20 cellular contexts compared by ENCODE assay signal in the genomic region with DNA sequence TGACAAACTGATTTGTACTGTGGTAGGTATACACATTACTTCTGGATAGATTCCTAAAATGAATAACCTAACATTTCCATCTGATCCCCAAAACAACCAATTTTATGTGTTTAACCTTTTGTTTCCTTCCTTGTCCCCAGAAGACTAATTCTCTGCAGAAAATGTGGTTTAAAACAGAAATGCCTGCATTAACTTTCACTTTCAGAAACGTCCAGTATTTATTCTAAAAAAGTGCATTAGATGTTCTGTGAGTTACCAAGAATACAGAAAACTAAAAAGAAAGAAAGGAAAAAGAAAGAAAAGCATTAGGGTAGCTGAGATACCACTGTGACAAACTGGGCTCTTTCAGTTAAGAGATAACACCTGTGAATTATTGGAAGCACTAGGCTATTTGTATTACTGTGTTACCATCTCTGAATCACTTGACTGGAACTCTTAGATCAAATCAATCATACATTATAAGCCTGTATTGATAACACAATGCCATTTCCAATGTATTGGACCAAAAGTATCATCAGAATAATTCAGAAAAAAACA.
DNase-seq lines count a peak whose midpoint lies in the region; ATAC-seq and TF ChIP-seq lines count a peak whose summit lies in the region.
"Had no signal": no experiment of that assay in that cellular context is flagged by ENCODE, and none has a peak within 500 bp of the region (broad histone marks: within the 10 kb centered on the region; RNA-seq: fewer than 3 reads in every experiment).

No MANE protein-coding gene starts in this region.

- POLR2A ChIA-PET in SK-N-SH (lab: Yijun Ruan, JAX), result no interaction called here

- H3K4me3 ChIP-seq in SK-N-SH (ENCODE audit: low read depth in 2 of 2, low read length in 1 of 2) (peak overlapping the region in 1 of 2 experiments; percentile 3; a peak in 2 of 4 replicates), MM.1S (ENCODE audit: low read length) (no peak overlapping the region), astrocyte of the spinal cord (ENCODE audit: low read depth, low read length) (no peak overlapping the region)
- H3K4me3 ChIP-seq: gastrocnemius medialis, thyroid gland had no signal

- no peaks in the 10 kb centered on the region for H3K9me3 ChIP-seq in SK-N-SH
- no peaks in the 10 kb centered on the region for H3K9me3 ChIP-seq in MM.1S (replicated peaks; ENCODE audit: insufficient read depth, low read length)
- H3K9me3 ChIP-seq: gastrocnemius medialis, thyroid gland had no signal

- H3K4me1 Mint-ChIP-seq in natural killer cell treated with Interleukin-12 subunit alpha and Interleukin-12 subunit beta and Interleukin-15 and Interleukin-18, amount 100 ng/mL, for 72 hours (ENCODE audit: low read depth in 2 of 2), result peaks cover 4 to 11% of the 10 kb centered on the region in 2 donors
- H3K4me1 Mint-ChIP-seq: CD4-positive, CD25-positive, alpha-beta regulatory T cell had no signal

- 29% methylated on average over 1 of the region's 1 CpG for WGBS in SK-N-SH (ENCODE audit: low lambda C conversion rate)

- peak overlapping the region; percentile 64 for H2AFZ ChIP-seq in SK-N-SH (ENCODE audit: low read depth)
- peak overlapping the region; percentile 23; the same call in 1 of the 2 replicates for H2AFZ ChIP-seq in MM.1S (ENCODE audit: low read length)

- no peaks in the 10 kb centered on the region for H3K36me3 Mint-ChIP-seq in natural killer cell treated with Interleukin-12 subunit alpha and Interleukin-12 subunit beta and Interleukin-15 and Interleukin-18, amount 100 ng/mL, for 72 hours
- H3K36me3 Mint-ChIP-seq: CD4-positive, CD25-positive, alpha-beta regulatory T cell had no signal

- H3K9ac ChIP-seq in SK-N-SH, result no peak overlapping the region
- H3K9ac ChIP-seq in MM.1S (ENCODE audit: low read length), result no peak overlapping the region

- DNase-seq in SK-N-SH (no peak), MM.1S (peak; percentile 20), astrocyte of the spinal cord (ENCODE audit: low read depth, low spot score) (peak; percentile 27), superior temporal gyrus (ENCODE audit: extremely low spot score) (no peak), NCI-H2081 (lab: John Stamatoyannopoulos, UW) (no peak), A172 (ENCODE audit: low spot score) (no peak)
- DNase-seq in natural killer cell treated with Interleukin-12 subunit alpha and Interleukin-12 subunit beta and Interleukin-15 and Interleukin-18, amount 100 ng/mL, for 72 hours (ENCODE audit: low spot score), result no peak
- DNase-seq: 8988T; activated B cell treated with CpG ODN at 0.5 μM for 24 hours; activated effector memory CD4-positive, alpha-beta T cell treated with anti-CD3 and anti-CD28 coated beads, Interleukin-2, amount 50 U/mL, for 16 hours; CD4-positive, CD25-positive, alpha-beta regulatory T cell; DMS53; gastrocnemius medialis; left colon; midbrain; NCI-H146; NCI-H226; stimulated activated CD4-positive, alpha-beta T cell treated with anti-CD3 and anti-CD28 coated beads, Interleukin-12 subunit alpha, Interleukin-12 subunit beta, amount 100 ng/mL, for 4 hours; thyroid gland had no signal

- no peaks in the 10 kb centered on the region for H3K27me3 Mint-ChIP-seq in natural killer cell treated with Interleukin-12 subunit alpha and Interleukin-12 subunit beta and Interleukin-15 and Interleukin-18, amount 100 ng/mL, for 72 hours
- H3K27me3 Mint-ChIP-seq: activated B cell treated with CpG ODN at 0.5 μM for 24 hours; CD4-positive, CD25-positive, alpha-beta regulatory T cell had no signal

- H3F3A ChIP-seq in SK-N-SH (replicated peaks; ENCODE audit: insufficient read depth) (no peaks in the 10 kb centered on the region), MM.1S (ENCODE audit: insufficient read depth, low read length) (no peaks in the 10 kb centered on the region; the same call in 1 of the 2 replicates)

- CTCF ChIA-PET in SK-N-SH (lab: Yijun Ruan, JAX), result no interaction called here

- no peaks in the 10 kb centered on the region for H3K9me3 Mint-ChIP-seq in natural killer cell treated with Interleukin-12 subunit alpha and Interleukin-12 subunit beta and Interleukin-15 and Interleukin-18, amount 100 ng/mL, for 72 hours
- H3K9me3 Mint-ChIP-seq: activated B cell treated with CpG ODN at 0.5 μM for 24 hours had no signal

- in situ Hi-C loops in astrocyte of the spinal cord (cut with HindIII; ENCODE audit: low sequenced_read_pairs), result no loop called here

- no peaks in the 10 kb centered on the region for H3K9me2 ChIP-seq in SK-N-SH
- H3K9me2 ChIP-seq in MM.1S (replicated peaks; ENCODE audit: insufficient read depth, low read length), result no peaks in the 10 kb centered on the region

- no peaks in the 10 kb centered on the region for H3K36me3 ChIP-seq in SK-N-SH (replicated peaks in 1 of 2; ENCODE audit: control insufficient read depth in 1 of 2, insufficient read depth in 2 of 2, low read length in 1 of 2)
- no peaks in the 10 kb centered on the region for H3K36me3 ChIP-seq in MM.1S (replicated peaks; ENCODE audit: insufficient read depth, low read length)
- H3K36me3 ChIP-seq: gastrocnemius medialis, thyroid gland had no signal

- H3K27ac Mint-ChIP-seq in natural killer cell treated with Interleukin-12 subunit alpha and Interleukin-12 subunit beta and Interleukin-15 and Interleukin-18, amount 100 ng/mL, for 72 hours, result peak overlapping the region; percentile 3 to 68
- H3K27ac Mint-ChIP-seq: activated B cell treated with CpG ODN at 0.5 μM for 24 hours; CD4-positive, CD25-positive, alpha-beta regulatory T cell had no signal

- ATAC-seq in SK-N-SH treated with all-trans-retinoic acid at 6 μM for 48 hours, result no peak
- ATAC-seq in natural killer cell treated with Interleukin-12 subunit alpha and Interleukin-12 subunit beta and Interleukin-15 and Interleukin-18, amount 100 ng/mL, for 72 hours, result no peak
- ATAC-seq: gastrocnemius medialis, left colon had no signal

- no peaks in the 10 kb centered on the region for H3K27me3 ChIP-seq in SK-N-SH (ENCODE audit: insufficient read depth)
- H3K27me3 ChIP-seq in MM.1S (replicated peaks; ENCODE audit: insufficient read depth, low read length), result no peaks in the 10 kb centered on the region
- H3K27me3 ChIP-seq: gastrocnemius medialis, thyroid gland had no signal

- H3K79me2 ChIP-seq in SK-N-SH (ENCODE audit: insufficient read depth), result no peaks in the 10 kb centered on the region
- H3K79me2 ChIP-seq in MM.1S (ENCODE audit: low read length), result no peaks in the 10 kb centered on the region

- H4K20me1 ChIP-seq in SK-N-SH (ENCODE audit: insufficient read depth) (no peaks in the 10 kb centered on the region), MM.1S (ENCODE audit: insufficient read depth, low read length) (no peaks in the 10 kb centered on the region)

- TF ChIP-seq CTCF in SK-N-SH (IDR thresholded peaks at IDR 0.05) (no peak), MM.1S (IDR thresholded peaks at IDR 0.05; ENCODE audit: low read length) (no peak), astrocyte of the spinal cord (IDR thresholded peaks at IDR 0.05; ENCODE audit: low read depth, low read length) (no peak)

- peak overlapping the region; percentile 64 for H3K4me2 ChIP-seq in SK-N-SH
- peak overlapping the region; percentile 23; the same call in 1 of the 2 replicates for H3K4me2 ChIP-seq in MM.1S (ENCODE audit: low read depth, low read length)

- no peak for TF ChIP-seq RAD21 in SK-N-SH (IDR thresholded peaks at IDR 0.05; ENCODE audit: low read length)

- H3K4me1 ChIP-seq in SK-N-SH (ENCODE audit: control insufficient read depth in 1 of 2, insufficient read depth in 2 of 2, low read depth in 1 of 2, low read length in 1 of 2) (peaks cover 0 to 6% of the 10 kb centered on the region in 2 experiments; a peak in 2 of 4 replicates), MM.1S (ENCODE audit: low read length) (peaks cover 10% of the 10 kb centered on the region)
- H3K4me1 ChIP-seq: gastrocnemius medialis, thyroid gland had no signal

- H3K27ac ChIP-seq in SK-N-SH (ENCODE audit: low read depth in 2 of 2, low read length in 1 of 2) (no peak overlapping the region; a peak in 1 of 4 replicates), MM.1S (ENCODE audit: low read length) (no peak overlapping the region)
- H3K27ac ChIP-seq: gastrocnemius medialis, thyroid gland had no signal

- TF ChIP-seq EP300 in SK-N-SH (IDR thresholded peaks at IDR 0.05; ENCODE audit: borderline replicate concordance in 1 of 2, low read depth in 1 of 2, low read length in 1 of 2), result no peak

- H3K4me3 Mint-ChIP-seq in natural killer cell treated with Interleukin-12 subunit alpha and Interleukin-12 subunit beta and Interleukin-15 and Interleukin-18, amount 100 ng/mL, for 72 hours, result peak overlapping the region; percentile 1
- H3K4me3 Mint-ChIP-seq: activated B cell treated with CpG ODN at 0.5 μM for 24 hours; CD4-positive, CD25-positive, alpha-beta regulatory T cell had no signal

TF ChIP-seq in SK-N-SH, 30 proteins besides CTCF, POLR2A, EP300 and RAD21:
- no peak for TF ChIP-seq RXRA (IDR thresholded peaks at IDR 0.05; ENCODE audit: borderline replicate concordance, low read depth)
- TF ChIP-seq, protein P1, sequence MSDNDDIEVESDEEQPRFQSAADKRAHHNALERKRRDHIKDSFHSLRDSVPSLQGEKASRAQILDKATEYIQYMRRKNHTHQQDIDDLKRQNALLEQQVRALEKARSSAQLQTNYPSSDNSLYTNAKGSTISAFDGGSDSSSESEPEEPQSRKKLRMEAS (IDR thresholded peaks at IDR 0.05; ENCODE audit: low read depth), result no peak
- TF ChIP-seq, protein P2, sequence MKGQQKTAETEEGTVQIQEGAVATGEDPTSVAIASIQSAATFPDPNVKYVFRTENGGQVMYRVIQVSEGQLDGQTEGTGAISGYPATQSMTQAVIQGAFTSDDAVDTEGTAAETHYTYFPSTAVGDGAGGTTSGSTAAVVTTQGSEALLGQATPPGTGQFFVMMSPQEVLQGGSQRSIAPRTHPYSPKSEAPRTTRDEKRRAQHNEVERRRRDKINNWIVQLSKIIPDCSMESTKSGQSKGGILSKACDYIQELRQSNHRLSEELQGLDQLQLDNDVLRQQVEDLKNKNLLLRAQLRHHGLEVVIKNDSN (IDR thresholded peaks at IDR 0.05; ENCODE audit: borderline replicate concordance, low read depth), result no peak

TF ChIP-seq in SK-N-SH treated with all-trans-retinoic acid at 6 μM for 48 hours, 23 proteins besides CTCF, POLR2A, EP300 and RAD21 (continues in another document):
- TF ChIP-seq SNAI2 (CRISPR knock-in tag; IDR thresholded peaks at IDR 0.05), result no peak
- no peak for TF ChIP-seq ZNF565 (CRISPR knock-in tag; conservative IDR thresholded peaks at IDR 0.05; ENCODE audit: low read depth)
- no peak for TF ChIP-seq TOX (CRISPR knock-in tag; IDR thresholded peaks at IDR 0.05; ENCODE audit: borderline replicate concordance)
- TF ChIP-seq ZC3H10 (CRISPR knock-in tag; IDR thresholded peaks at IDR 0.05), result no peak
- TF ChIP-seq GLIS3 (CRISPR knock-in tag; IDR thresholded peaks at IDR 0.05), result no peak

Comparison
In these comparisons a context has a peak if more than half of its experiments do, and no peak if none do; other contexts are left out.
1. DNase-seq: peak in MM.1S (single experiment) and astrocyte of the spinal cord (single experiment); none in SK-N-SH (single experiment), natural killer cell treated with Interleukin-12 subunit alpha and Interleukin-12 subunit beta and Interleukin-15 and Interleukin-18, amount 100 ng/mL, for 72 hours (single experiment), superior temporal gyrus (single experiment), NCI-H2081 (0 of 2) and A172 (single experiment).